Comparison of ENCODE assay signal across 24 cellular contexts in genomic region chr4:141899103-141899502, GRCh38.
"Had no signal": no experiment of that assay in that cellular context is flagged by ENCODE, and none has a peak within 500 bp of the region (broad histone marks: within the 10 kb centered on the region; RNA-seq: fewer than 3 reads in every experiment).

No MANE protein-coding gene starts in this region.

- H3K36me3 ChIP-seq: brain microvascular endothelial cell, colonic mucosa, lower lobe of right lung, neutrophil, thoracic aorta had no signal

- H2AFZ ChIP-seq: parathyroid adenoma had no signal

- H3K4me1 Mint-ChIP-seq: activated naive CD4-positive, alpha-beta T cell treated with anti-CD3 and anti-CD28 coated beads, Interleukin-2, amount 10 ng/mL, durations not matched to agents 7 days and 5 days; activated naive CD8-positive, alpha-beta T cell treated with anti-CD3 and anti-CD28 coated beads, Interleukin-2, amount 50 U/mL, for 24 hours; central memory CD8-positive, alpha-beta T cell had no signal

- H3K4me3 ChIP-seq: colonic mucosa, lower lobe of right lung, thoracic aorta had no signal

- H3K27me3 ChIP-seq: brain microvascular endothelial cell, colonic mucosa, neutrophil had no signal

- H3K9me3 Mint-ChIP-seq: activated naive CD4-positive, alpha-beta T cell treated with anti-CD3 and anti-CD28 coated beads, Interleukin-2, amount 10 ng/mL, durations not matched to agents 7 days and 5 days; activated naive CD8-positive, alpha-beta T cell treated with anti-CD3 and anti-CD28 coated beads, Interleukin-2, amount 50 U/mL, for 24 hours; activated T-cell treated with anti-CD3 and anti-CD28 coated beads, Interleukin-2, amount 50 U/mL, for 4 hours; central memory CD8-positive, alpha-beta T cell; stimulated activated memory B cell treated with anti-CD40 and anti-IgM and Interleukin-4, amounts not matched to agents 10 μg/mL and 1 μg/mL and 100 μg/mL, for 72 hours had no signal

- H3K36me3 Mint-ChIP-seq: activated naive CD4-positive, alpha-beta T cell treated with anti-CD3 and anti-CD28 coated beads, Interleukin-2, amount 10 ng/mL, durations not matched to agents 7 days and 5 days; natural killer cell treated with Interleukin-12 subunit alpha and Interleukin-12 subunit beta and Interleukin-15 and Interleukin-18, amount 100 ng/mL, for 72 hours; stimulated activated memory B cell treated with anti-CD40 and anti-IgM and Interleukin-4, amounts not matched to agents 10 μg/mL and 1 μg/mL and 100 μg/mL, for 72 hours had no signal

- H3K4me1 ChIP-seq: colonic mucosa, lower lobe of right lung, parathyroid adenoma had no signal

- DNase-seq: activated CD4-positive, alpha-beta T cell treated with anti-CD3 and anti-CD28 coated beads, Interleukin-2, amount 50 U/mL, for 1 hour; activated CD4-positive, CD25-positive, alpha-beta regulatory T cell treated with anti-CD3 and anti-CD28 coated beads, Interleukin-2, amount 50 U/mL, for 72 hours; activated CD8-positive, alpha-beta memory T cell treated with anti-CD3 and anti-CD28 coated beads, Interleukin-2, amount 50 U/mL, for 4 hours; activated naive CD4-positive, alpha-beta T cell treated with anti-CD3 and anti-CD28 coated beads, Interleukin-2, amount 10 ng/mL, durations not matched to agents 7 days and 5 days; activated naive CD8-positive, alpha-beta T cell treated with anti-CD3 and anti-CD28 coated beads, Interleukin-2, amount 50 U/mL, for 24 hours; activated T-cell treated with anti-CD3 and anti-CD28 coated beads, Interleukin-2, amount 50 U/mL, for 4 hours; brain microvascular endothelial cell; colonic mucosa; endodermal cell; foreskin melanocyte; glutamatergic neuron; hippocampal formation; islet precursor cell; left colon; lower lobe of right lung; stimulated activated CD4-positive, alpha-beta T cell treated with anti-CD3 and anti-CD28 coated beads, Interleukin-4, amount 100 ng/mL, for 4 hours had no signal

- ATAC-seq: activated naive CD8-positive, alpha-beta T cell treated with anti-CD3 and anti-CD28 coated beads, Interleukin-2, amount 50 U/mL, for 24 hours; activated T-cell treated with anti-CD3 and anti-CD28 coated beads, Interleukin-2, amount 50 U/mL, for 4 hours; lower lobe of right lung; natural killer cell treated with Interleukin-12 subunit alpha and Interleukin-12 subunit beta and Interleukin-15 and Interleukin-18, amount 100 ng/mL, for 72 hours; sciatic nerve; stimulated activated memory B cell treated with anti-CD40 and anti-IgM and Interleukin-4, amounts not matched to agents 10 μg/mL and 1 μg/mL and 100 μg/mL, for 72 hours had no signal

- H3K27ac ChIP-seq: brain microvascular endothelial cell, colonic mucosa, lower lobe of right lung, neutrophil, parathyroid adenoma, thoracic aorta, VCaP had no signal

- H3K9me3 ChIP-seq: colonic mucosa, lower lobe of right lung, neutrophil, thoracic aorta had no signal

- H3K79me2 ChIP-seq: parathyroid adenoma had no signal

- H3K4me3 Mint-ChIP-seq: activated naive CD4-positive, alpha-beta T cell treated with anti-CD3 and anti-CD28 coated beads, Interleukin-2, amount 10 ng/mL, durations not matched to agents 7 days and 5 days; activated naive CD8-positive, alpha-beta T cell treated with anti-CD3 and anti-CD28 coated beads, Interleukin-2, amount 50 U/mL, for 24 hours; activated T-cell treated with anti-CD3 and anti-CD28 coated beads, Interleukin-2, amount 50 U/mL, for 4 hours; central memory CD8-positive, alpha-beta T cell; endodermal cell; natural killer cell treated with Interleukin-12 subunit alpha and Interleukin-12 subunit beta and Interleukin-15 and Interleukin-18, amount 100 ng/mL, for 72 hours; stimulated activated memory B cell treated with anti-CD40 and anti-IgM and Interleukin-4, amounts not matched to agents 10 μg/mL and 1 μg/mL and 100 μg/mL, for 72 hours had no signal

- H3K27ac Mint-ChIP-seq: activated naive CD4-positive, alpha-beta T cell treated with anti-CD3 and anti-CD28 coated beads, Interleukin-2, amount 10 ng/mL, durations not matched to agents 7 days and 5 days; activated naive CD8-positive, alpha-beta T cell treated with anti-CD3 and anti-CD28 coated beads, Interleukin-2, amount 50 U/mL, for 24 hours; natural killer cell treated with Interleukin-12 subunit alpha and Interleukin-12 subunit beta and Interleukin-15 and Interleukin-18, amount 100 ng/mL, for 72 hours; stimulated activated memory B cell treated with anti-CD40 and anti-IgM and Interleukin-4, amounts not matched to agents 10 μg/mL and 1 μg/mL and 100 μg/mL, for 72 hours had no signal

- H3K9ac ChIP-seq: parathyroid adenoma had no signal

- H3K27me3 Mint-ChIP-seq: activated naive CD4-positive, alpha-beta T cell treated with anti-CD3 and anti-CD28 coated beads, Interleukin-2, amount 10 ng/mL, durations not matched to agents 7 days and 5 days; activated naive CD8-positive, alpha-beta T cell treated with anti-CD3 and anti-CD28 coated beads, Interleukin-2, amount 50 U/mL, for 24 hours; natural killer cell treated with Interleukin-12 subunit alpha and Interleukin-12 subunit beta and Interleukin-15 and Interleukin-18, amount 100 ng/mL, for 72 hours; stimulated activated memory B cell treated with anti-CD40 and anti-IgM and Interleukin-4, amounts not matched to agents 10 μg/mL and 1 μg/mL and 100 μg/mL, for 72 hours had no signal
